1 cellular context compared by ENCODE assay signal in genomic region chr11:134032501-134033091, GRCh38.
TF ChIP-seq lines count a peak whose summit lies in the region.

No MANE protein-coding gene starts in this region.

TF ChIP-seq in endothelial cell of umbilical vein, 7 proteins besides CTCF, POLR2A, EP300 and RAD21 (continued from another document):
- TF ChIP-seq, protein P1, sequence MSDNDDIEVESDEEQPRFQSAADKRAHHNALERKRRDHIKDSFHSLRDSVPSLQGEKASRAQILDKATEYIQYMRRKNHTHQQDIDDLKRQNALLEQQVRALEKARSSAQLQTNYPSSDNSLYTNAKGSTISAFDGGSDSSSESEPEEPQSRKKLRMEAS (IDR thresholded peaks at IDR 0.05; ENCODE audit: insufficient read depth, insufficient read length) = no peak
